ENCODE assay signal across 20 cellular contexts in genomic region chr3:195887670-195888069, GRCh38.
"Had no signal": no experiment of that assay in that cellular context is flagged by ENCODE, and none has a peak within 500 bp of the region (broad histone marks: within the 10 kb centered on the region; RNA-seq: fewer than 3 reads in every experiment).

No MANE protein-coding gene starts in this region.

- FAIRE-seq: pancreas had no signal

- H3K36me3 ChIP-seq: colonic mucosa, uterus had no signal

- H3K9me3 ChIP-seq: body of pancreas, colonic mucosa, mucosa of descending colon, pancreas, uterus had no signal

- H3K4me3 Mint-ChIP-seq: activated naive CD8-positive, alpha-beta T cell treated with anti-CD3 and anti-CD28 coated beads, Interleukin-2, amount 10 ng/mL, durations not matched to agents 7 days and 5 days; activated T-helper 1 cell treated with anti-CD3 and anti-CD28 coated beads, Interleukin-12 subunit alpha, Interleukin-12 subunit beta, Interleukin-2, Interleukin-4 antibody, amounts not matched to agents 30 ng/mL and 10 ng/mL and 1 ng/mL, durations not matched to agents 14 hours and 24 hours and 36 hours; endodermal cell; naive B cell; neural crest cell had no signal

- H3K27ac ChIP-seq: body of pancreas, colonic mucosa had no signal

- DNase-seq: activated CD4-positive, alpha-beta T cell treated with anti-CD3 and anti-CD28 coated beads, Interleukin-2, amount 50 U/mL, for 1 hour; activated CD4-positive, CD25-positive, alpha-beta regulatory T cell treated with anti-CD3 and anti-CD28 coated beads, Interleukin-2, amount 50 U/mL, for 72 hours; activated naive CD8-positive, alpha-beta T cell treated with anti-CD3 and anti-CD28 coated beads, Interleukin-2, amount 10 ng/mL, durations not matched to agents 7 days and 5 days; body of pancreas; central memory CD4-positive, alpha-beta T cell; colonic mucosa; endodermal cell; foreskin melanocyte; head of caudate nucleus; kidney glomerular epithelial cell; mesenchymal stem cell; naive B cell; stimulated activated naive CD4-positive, alpha-beta T cell; T-helper 1 cell; T1000; uterus had no signal

- H3K9me3 Mint-ChIP-seq: activated naive CD8-positive, alpha-beta T cell treated with anti-CD3 and anti-CD28 coated beads, Interleukin-2, amount 10 ng/mL, durations not matched to agents 7 days and 5 days; activated T-helper 1 cell treated with anti-CD3 and anti-CD28 coated beads, Interleukin-12 subunit alpha, Interleukin-12 subunit beta, Interleukin-2, Interleukin-4 antibody, amounts not matched to agents 30 ng/mL and 10 ng/mL and 1 ng/mL, durations not matched to agents 14 hours and 24 hours and 36 hours; endodermal cell; naive B cell; neural crest cell had no signal

- H3K4me1 ChIP-seq: pancreas, uterus had no signal

- H3K27me3 ChIP-seq: body of pancreas, colonic mucosa, pancreas, uterus had no signal

- H3K4me3 ChIP-seq: body of pancreas, colonic mucosa, mucosa of descending colon, pancreas, uterus had no signal

- H3K27me3 Mint-ChIP-seq: activated naive CD8-positive, alpha-beta T cell treated with anti-CD3 and anti-CD28 coated beads, Interleukin-2, amount 10 ng/mL, durations not matched to agents 7 days and 5 days; naive B cell had no signal

- H3K27ac Mint-ChIP-seq: activated naive CD8-positive, alpha-beta T cell treated with anti-CD3 and anti-CD28 coated beads, Interleukin-2, amount 10 ng/mL, durations not matched to agents 7 days and 5 days; activated T-helper 1 cell treated with anti-CD3 and anti-CD28 coated beads, Interleukin-12 subunit alpha, Interleukin-12 subunit beta, Interleukin-2, Interleukin-4 antibody, amounts not matched to agents 30 ng/mL and 10 ng/mL and 1 ng/mL, durations not matched to agents 14 hours and 24 hours and 36 hours; endodermal cell had no signal
